ENCODE assay signal across 10 cellular contexts in genomic region chr12:108853426-108853825, GRCh38. TPM values are rescaled to one million over a fixed set of nuclear protein-coding genes. Genes with fewer than 3 reads are reported as not detected.
DNase-seq lines count a peak whose midpoint lies in the region; ATAC-seq and TF ChIP-seq lines count a peak whose summit lies in the region.
"Had no signal": no experiment of that assay in that cellular context is flagged by ENCODE, and none has a peak within 500 bp of the region (broad histone marks: within the 10 kb centered on the region; RNA-seq: fewer than 3 reads in every experiment).

No MANE protein-coding gene starts in this region.

- no peaks in the 10 kb centered on the region for H3K27me3 Mint-ChIP-seq in activated naive CD8-positive, alpha-beta T cell
- H3K27me3 Mint-ChIP-seq in activated naive CD8-positive, alpha-beta T cell treated with anti-CD3 and anti-CD28 coated beads, Interleukin-2, amount 50 U/mL, for 24 hours = no peaks in the 10 kb centered on the region
- H3K27me3 Mint-ChIP-seq in natural killer cell (ENCODE audit: low read depth in 2 of 2) = no peaks in the 10 kb centered on the region
- peaks cover 4% of the 10 kb centered on the region for H3K27me3 Mint-ChIP-seq in progenitor cell of endocrine pancreas

- peak overlapping the region; percentile 93 to 98 (median 95) for H3K27ac ChIP-seq in upper lobe of left lung

- peak overlapping the region; percentile 54 for H3K27ac Mint-ChIP-seq in activated naive CD8-positive, alpha-beta T cell
- no peak overlapping the region for H3K27ac Mint-ChIP-seq in activated naive CD8-positive, alpha-beta T cell treated with anti-CD3 and anti-CD28 coated beads, Interleukin-2, amount 50 U/mL, for 24 hours
- H3K27ac Mint-ChIP-seq in natural killer cell (peak overlapping the region; percentile 96), progenitor cell of endocrine pancreas (no peak overlapping the region)

- peaks cover 3% of the 10 kb centered on the region for H3K9me3 Mint-ChIP-seq in activated naive CD8-positive, alpha-beta T cell (ENCODE audit: low read depth)
- H3K9me3 Mint-ChIP-seq in activated naive CD8-positive, alpha-beta T cell treated with anti-CD3 and anti-CD28 coated beads, Interleukin-2, amount 50 U/mL, for 24 hours = peaks cover 3% of the 10 kb centered on the region
- H3K9me3 Mint-ChIP-seq in natural killer cell = no peaks in the 10 kb centered on the region
- no peaks in the 10 kb centered on the region for H3K9me3 Mint-ChIP-seq in progenitor cell of endocrine pancreas (ENCODE audit: low read depth)

- no peaks in the 10 kb centered on the region for H3K27me3 ChIP-seq in upper lobe of left lung

- TF ChIP-seq POLR2A in upper lobe of left lung (IDR thresholded peaks at IDR 0.05) = no peak

- H3K4me3 ChIP-seq in choroid plexus epithelial cell (ENCODE audit: low read depth, low read length) (peak overlapping the region; percentile 14), upper lobe of left lung (no peak overlapping the region)

- no peak for DNase-seq in activated naive CD8-positive, alpha-beta T cell treated with anti-CD3 and anti-CD28 coated beads, Interleukin-2, amount 50 U/mL, for 24 hours
- no peak for DNase-seq in choroid plexus epithelial cell (ENCODE audit: low read depth)
- no peak for DNase-seq in natural killer cell
- DNase-seq in upper lobe of left lung = no peak
- no peak for DNase-seq in progenitor cell of endocrine pancreas (ENCODE audit: low spot score, unreplicated experiment)
- DNase-seq: NCI-H446 treated with DMSO at 0.1 percent for 48 hours had no signal

- peaks cover 63 to 82% (median 72%) of the 10 kb centered on the region in 4 donors for H3K4me1 ChIP-seq in upper lobe of left lung

- H3K9me3 ChIP-seq in upper lobe of left lung = no peaks in the 10 kb centered on the region

- no peak for ATAC-seq in activated naive CD8-positive, alpha-beta T cell treated with anti-CD3 and anti-CD28 coated beads, Interleukin-2, amount 50 U/mL, for 24 hours
- ATAC-seq in natural killer cell = no peak
- no peak for ATAC-seq in upper lobe of left lung (ENCODE audit: low FRiP score in 2 of 2)
- no peak for ATAC-seq in HG03135 (IDR thresholded peaks at IDR 0.05; ENCODE audit: unreplicated experiment)
- ATAC-seq in GM18870 (IDR thresholded peaks at IDR 0.05; ENCODE audit: unreplicated experiment) = no peak

- H3K36me3 ChIP-seq in upper lobe of left lung = peaks cover 0 to 13% (median 9%) of the 10 kb centered on the region in 4 donors

- 83 to 84% methylated on average over 10 of the region's 10 CpGs for WGBS in upper lobe of left lung, 2 donors

- TF ChIP-seq EP300 in upper lobe of left lung (IDR thresholded peaks at IDR 0.05) = no peak

- peaks cover 34% of the 10 kb centered on the region for H3K4me1 Mint-ChIP-seq in activated naive CD8-positive, alpha-beta T cell (ENCODE audit: low read depth)
- peaks cover 39% of the 10 kb centered on the region for H3K4me1 Mint-ChIP-seq in activated naive CD8-positive, alpha-beta T cell treated with anti-CD3 and anti-CD28 coated beads, Interleukin-2, amount 50 U/mL, for 24 hours
- H3K4me1 Mint-ChIP-seq in natural killer cell = peaks cover 39 to 45% of the 10 kb centered on the region in 2 donors
- peaks cover 36% of the 10 kb centered on the region for H3K4me1 Mint-ChIP-seq in progenitor cell of endocrine pancreas (ENCODE audit: low read depth)

- no peak for TF ChIP-seq CTCF in choroid plexus epithelial cell (conservative IDR thresholded peaks at IDR 0.05; ENCODE audit: low read depth, low read length)
- TF ChIP-seq CTCF in natural killer cell (IDR thresholded peaks at IDR 0.05) = no peak
- TF ChIP-seq CTCF in upper lobe of left lung (IDR thresholded peaks at IDR 0.05) = no peak
- no peak for TF ChIP-seq CTCF in progenitor cell of endocrine pancreas (IDR thresholded peaks at IDR 0.05; ENCODE audit: unreplicated experiment)

- intact Hi-C loops in natural killer cell (cut with micrococcal nuclease) = no loop called here

- H3K36me3 Mint-ChIP-seq in activated naive CD8-positive, alpha-beta T cell = peaks cover 3% of the 10 kb centered on the region
- peaks cover 28% of the 10 kb centered on the region for H3K36me3 Mint-ChIP-seq in activated naive CD8-positive, alpha-beta T cell treated with anti-CD3 and anti-CD28 coated beads, Interleukin-2, amount 50 U/mL, for 24 hours (ENCODE audit: low read depth)
- H3K36me3 Mint-ChIP-seq in natural killer cell (peaks cover 6% of the 10 kb centered on the region), progenitor cell of endocrine pancreas (ENCODE audit: insufficient read depth) (peaks cover 13% of the 10 kb centered on the region)

- H3K4me3 Mint-ChIP-seq in activated naive CD8-positive, alpha-beta T cell = peak overlapping the region; percentile 43
- H3K4me3 Mint-ChIP-seq in activated naive CD8-positive, alpha-beta T cell treated with anti-CD3 and anti-CD28 coated beads, Interleukin-2, amount 50 U/mL, for 24 hours = no peak overlapping the region
- H3K4me3 Mint-ChIP-seq in natural killer cell (peak overlapping the region; percentile 22), progenitor cell of endocrine pancreas (ENCODE audit: low read depth) (no peak overlapping the region)

RNA-seq across cellular contexts. Expression of gene SSH1, which starts 4.0 kb away (rescaled TPM):
- total RNA-seq in natural killer cell (10 to 100 TPM; 57.4 to 74.1 (median 66.6) TPM), upper lobe of left lung (10 to 100 TPM; 23.9 to 66.0 (median 43.8) TPM), progenitor cell of endocrine pancreas (37.2 and 38.8 TPM in 2 replicates)

RNA-seq across cellular contexts. Expression of gene DAO, which starts 26.5 kb away (rescaled TPM):
- total RNA-seq in natural killer cell (not detected), upper lobe of left lung (not detected), progenitor cell of endocrine pancreas (not detected in 2 replicates)
- total RNA-seq: subcutaneous adipose tissue had no signal

Comparison
In these comparisons a context has a peak if more than half of its experiments do, and no peak if none do; other contexts are left out.
1. H3K27ac Mint-ChIP-seq: peak in activated naive CD8-positive, alpha-beta T cell (single experiment) and natural killer cell (2 of 2); none in activated naive CD8-positive, alpha-beta T cell treated with anti-CD3 and anti-CD28 coated beads, Interleukin-2, amount 50 U/mL, for 24 hours (single experiment) and progenitor cell of endocrine pancreas (single experiment).
2. H3K4me3 Mint-ChIP-seq: peak in activated naive CD8-positive, alpha-beta T cell (single experiment) and natural killer cell (single experiment); none in activated naive CD8-positive, alpha-beta T cell treated with anti-CD3 and anti-CD28 coated beads, Interleukin-2, amount 50 U/mL, for 24 hours (single experiment) and progenitor cell of endocrine pancreas (single experiment).